In genomic region chrX:125681507-125681906, GRCh38 we compare ENCODE assay signal across 21 cellular contexts.
DNase-seq lines count a peak whose midpoint lies in the region; ATAC-seq and TF ChIP-seq lines count a peak whose summit lies in the region.
"Had no signal": no experiment of that assay in that cellular context is flagged by ENCODE, and none has a peak within 500 bp of the region (broad histone marks: within the 10 kb centered on the region; RNA-seq: fewer than 3 reads in every experiment).

No MANE protein-coding gene starts in this region.

- H3K4me3 Mint-ChIP-seq in MCF 10A (ENCODE audit: unreplicated experiment) = no peak overlapping the region
- H3K4me3 Mint-ChIP-seq: activated naive CD4-positive, alpha-beta T cell treated with anti-CD3 and anti-CD28 coated beads for 36 hours; dendritic cell treated with granulocyte-macrophage colony-stimulating factor and Interleukin-4, amounts not matched to agents 40 ng/mL and 50 ng/mL, for 4 days; natural killer cell had no signal

- no peaks in the 10 kb centered on the region for H3K4me1 Mint-ChIP-seq in MCF 10A (ENCODE audit: insufficient read depth, unreplicated experiment)
- H3K4me1 Mint-ChIP-seq: natural killer cell had no signal

- H2AFZ ChIP-seq in OCI-LY7 (ENCODE audit: low read length) = peak overlapping the region; percentile 87; the same call in 1 of the 2 replicates

- no peaks in the 10 kb centered on the region for H3K9me3 ChIP-seq in OCI-LY7 (ENCODE audit: low read length)
- H3K9me3 ChIP-seq in uterus = no peaks in the 10 kb centered on the region
- H3K9me3 ChIP-seq: prostate gland, stomach had no signal

- BruUV-seq in OCI-LY7 (replicated peaks; lab: Mats Ljungman, UMichigan) (no TSS peak), MCF 10A (replicated peaks; lab: Mats Ljungman, UMichigan) (no TSS peak)

- no peak overlapping the region for H3K27ac Mint-ChIP-seq in MCF 10A (ENCODE audit: low read depth, unreplicated experiment)
- H3K27ac Mint-ChIP-seq: activated naive CD4-positive, alpha-beta T cell treated with anti-CD3 and anti-CD28 coated beads for 36 hours; dendritic cell treated with granulocyte-macrophage colony-stimulating factor and Interleukin-4, amounts not matched to agents 40 ng/mL and 50 ng/mL, for 4 days; natural killer cell had no signal

- H3K36me3 Mint-ChIP-seq in MCF 10A (ENCODE audit: insufficient read depth, unreplicated experiment) = no peaks in the 10 kb centered on the region
- H3K36me3 Mint-ChIP-seq: natural killer cell had no signal

- DNase-seq in OCI-LY7 (ENCODE audit: low spot score) (peak; percentile 84), uterus (no peak), MCF 10A (ENCODE audit: unreplicated experiment) (no peak)
- no peak for DNase-seq in stimulated activated CD4-positive, alpha-beta T cell treated with anti-CD3 and anti-CD28 coated beads, Interleukin-4, amount 100 ng/mL, for 24 hours
- DNase-seq: activated CD8-positive, alpha-beta memory T cell treated with anti-CD3 and anti-CD28 coated beads, Interleukin-2, amount 50 U/mL, for 4 hours; activated naive CD4-positive, alpha-beta T cell treated with anti-CD3 and anti-CD28 coated beads for 36 hours; COR-L47; erythroblast; MM.1S; natural killer cell; NCI-H748 treated with DMSO at 0.1 percent for 48 hours; stimulated activated CD4-positive, alpha-beta T cell treated with anti-CD3 and anti-CD28 coated beads, Interleukin-12 subunit alpha, Interleukin-12 subunit beta, amount 100 ng/mL, for 4 hours; stomach; T-helper 2 cell had no signal

- POLR2A ChIA-PET in OCI-LY7 (lab: Charles Lee) (no interaction called here), MCF 10A (lab: Yijun Ruan, JAX) (no interaction called here)

- no peaks in the 10 kb centered on the region for H3K9me2 ChIP-seq in OCI-LY7 (ENCODE audit: insufficient read depth, low read length)

- CTCF ChIA-PET in OCI-LY7 (lab: Charles Lee; ENCODE audit: unreplicated experiment) = no interaction called here
- CTCF ChIA-PET in MCF 10A (lab: Yijun Ruan, JAX) = interaction anchor here (0.6 kb wide), 1 partner anchor 1288 kb away, joined by 3 read pairs; no protein-coding TSS in a partner anchor

- H3K36me3 ChIP-seq in OCI-LY7 (ENCODE audit: insufficient read depth, low read length) (no peaks in the 10 kb centered on the region), uterus (no peaks in the 10 kb centered on the region)
- H3K36me3 ChIP-seq: prostate gland, stomach had no signal

- H3K27ac ChIP-seq in OCI-LY7 (ENCODE audit: low read depth, low read length, poor library complexity, severe bottlenecking) (peak overlapping the region; percentile 93), uterus (no peak overlapping the region)
- H3K27ac ChIP-seq: prostate gland, stomach had no signal

- H3K27me3 Mint-ChIP-seq in MCF 10A (ENCODE audit: insufficient read depth, unreplicated experiment) = no peaks in the 10 kb centered on the region
- H3K27me3 Mint-ChIP-seq: dendritic cell treated with granulocyte-macrophage colony-stimulating factor and Interleukin-4, amounts not matched to agents 40 ng/mL and 50 ng/mL, for 4 days had no signal

- TF ChIP-seq CTCF in OCI-LY7 (conservative IDR thresholded peaks at IDR 0.05; ENCODE audit: low read length) (no peak), uterus (IDR thresholded peaks at IDR 0.05) (no peak), MCF 10A (IDR thresholded peaks at IDR 0.05; ENCODE audit: unreplicated experiment) (no peak)

- TF ChIP-seq POLR2A in GM18505 (IDR thresholded peaks at IDR 0.05; ENCODE audit: borderline replicate concordance, extremely low read depth, insufficient read depth, insufficient read length) (no peak), uterus (IDR thresholded peaks at IDR 0.05) (no peak)

- H3K27me3 ChIP-seq in uterus = no peaks in the 10 kb centered on the region
- H3K27me3 ChIP-seq: stomach had no signal

- H4K20me1 ChIP-seq in OCI-LY7 (ENCODE audit: insufficient read depth, low read length) = no peaks in the 10 kb centered on the region

- H3K4me1 ChIP-seq in OCI-LY7 (ENCODE audit: insufficient read depth, low read length, poor library complexity, severe bottlenecking) (peaks cover 34% of the 10 kb centered on the region), uterus (no peaks in the 10 kb centered on the region)
- H3K4me1 ChIP-seq: prostate gland, stomach had no signal

- intact Hi-C loops in OCI-LY7 (cut with micrococcal nuclease; ENCODE audit: unreplicated experiment) (loop anchor here (10.0 kb wide), 1 partner anchor 1277 kb away; no protein-coding TSS in a partner anchor), uterus (cut with DNase I; ENCODE audit: low total_unique reads) (no loop called here), MCF 10A (cut with micrococcal nuclease) (no loop called here)

- H3K4me3 ChIP-seq in OCI-LY7 (ENCODE audit: low read depth, low read length, poor library complexity, severe bottlenecking) = peak overlapping the region; percentile 41
- H3K4me3 ChIP-seq in uterus = no peak overlapping the region
- H3K4me3 ChIP-seq: lung, prostate gland, stomach had no signal

- H3K79me2 ChIP-seq in OCI-LY7 (ENCODE audit: insufficient read depth, low read depth, low read length) = no peaks in the 10 kb centered on the region

- H3K4me2 ChIP-seq in OCI-LY7 (ENCODE audit: low read length) = peak overlapping the region; percentile 60

- peaks cover 9% of the 10 kb centered on the region for H3K9me3 Mint-ChIP-seq in MCF 10A (ENCODE audit: unreplicated experiment)
- H3K9me3 Mint-ChIP-seq: activated naive CD4-positive, alpha-beta T cell treated with anti-CD3 and anti-CD28 coated beads for 36 hours; dendritic cell treated with granulocyte-macrophage colony-stimulating factor and Interleukin-4, amounts not matched to agents 40 ng/mL and 50 ng/mL, for 4 days; natural killer cell had no signal

- peak; percentile 74 for ATAC-seq in GM18505 (IDR thresholded peaks at IDR 0.05; ENCODE audit: unreplicated experiment)
- peak; percentile 92 for ATAC-seq in GM21528 (IDR thresholded peaks at IDR 0.05; ENCODE audit: low FRiP score, unreplicated experiment)
- ATAC-seq in HG03159 (IDR thresholded peaks at IDR 0.05; ENCODE audit: unreplicated experiment) = peak; percentile 91
- no peak for ATAC-seq in HG03439 (IDR thresholded peaks at IDR 0.05; ENCODE audit: unreplicated experiment)
- ATAC-seq: natural killer cell had no signal
